1 cellular context compared by ENCODE assay signal in the genomic region with DNA sequence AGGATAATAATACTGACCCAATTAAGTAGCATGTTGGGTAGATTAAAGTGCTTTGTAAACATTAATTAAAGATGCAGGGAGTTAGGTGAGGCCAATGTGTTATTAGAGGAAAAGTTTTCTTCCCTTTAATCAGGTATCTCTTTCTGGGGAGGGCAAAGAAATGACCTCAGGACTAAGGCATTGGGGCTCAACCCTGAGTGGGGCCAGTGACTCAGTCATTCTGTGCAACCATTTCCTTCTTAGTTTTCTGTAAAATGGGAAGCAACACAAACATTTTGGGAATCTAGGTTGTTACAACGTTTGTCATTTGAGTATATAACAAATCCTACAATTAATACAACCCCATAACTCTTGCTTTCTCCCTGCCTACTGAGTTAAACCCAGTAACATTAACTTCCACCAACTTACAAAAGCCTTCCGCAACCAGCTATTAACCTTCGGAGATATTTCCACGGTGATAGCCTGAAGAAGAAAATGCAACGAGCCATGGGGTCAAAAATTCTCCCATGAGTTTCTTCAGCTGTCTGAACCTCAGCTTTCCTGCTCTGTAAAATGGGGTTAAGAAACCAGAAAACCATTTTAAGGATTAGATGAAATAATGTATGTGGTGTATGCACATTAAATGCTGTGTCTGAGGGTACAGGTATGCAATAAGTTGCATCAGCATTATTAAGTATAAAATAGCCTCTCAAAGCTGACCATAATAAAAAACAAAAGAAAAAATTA.
TF ChIP-seq lines count a peak whose summit lies in the region.

No MANE protein-coding gene starts in this region.

TF ChIP-seq in HepG2, 621 proteins besides CTCF, POLR2A, EP300 and RAD21 (continued from another document):
- TF ChIP-seq THAP9 (CRISPR knock-in tag; IDR thresholded peaks at IDR 0.05; ENCODE audit: borderline replicate concordance) (no peak), JARID2 (CRISPR knock-in tag; IDR thresholded peaks at IDR 0.05; ENCODE audit: insufficient replicate concordance) (no peak), ZNF710 (CRISPR knock-in tag; IDR thresholded peaks at IDR 0.05; ENCODE audit: borderline replicate concordance) (no peak), POLR2G (IDR thresholded peaks at IDR 0.05; ENCODE audit: low read depth, low read length) (no peak), ZFP36L1 (CRISPR knock-in tag; IDR thresholded peaks at IDR 0.05) (no peak), ADNP (CRISPR knock-in tag; IDR thresholded peaks at IDR 0.05) (0 out of 2 replicates have a peak, but pooled peaks have one; percentile 40), NRL (CRISPR knock-in tag; IDR thresholded peaks at IDR 0.05; ENCODE audit: borderline replicate concordance) (no peak), ZMYM3 (CRISPR knock-in tag; IDR thresholded peaks at IDR 0.05) (peak; percentile 81), AHR (CRISPR knock-in tag; IDR thresholded peaks at IDR 0.05) (no peak), ZNF629 (CRISPR knock-in tag; conservative IDR thresholded peaks at IDR 0.05) (peak; percentile 96), MAFK (conservative IDR thresholded peaks at IDR 0.05 in 1 of 2, IDR thresholded peaks at IDR 0.05 in 1 of 2; ENCODE audit: low read length in 2 of 2) (peak in 1 of 2 experiments; percentile 38; a peak in 2 of 4 replicates), CENPBD1 (CRISPR knock-in tag; IDR thresholded peaks at IDR 0.05; ENCODE audit: borderline replicate concordance, low read depth) (no peak), ZNF749 (CRISPR knock-in tag; IDR thresholded peaks at IDR 0.05; ENCODE audit: borderline replicate concordance) (no peak), MBNL3 (CRISPR knock-in tag; conservative IDR thresholded peaks at IDR 0.05) (no peak), ZNF644 (CRISPR knock-in tag; IDR thresholded peaks at IDR 0.05; ENCODE audit: low read depth) (no peak), SETDB1 (CRISPR knock-in tag; IDR thresholded peaks at IDR 0.05; ENCODE audit: borderline replicate concordance) (no peak), ARID2 (CRISPR knock-in tag; IDR thresholded peaks at IDR 0.05; ENCODE audit: borderline replicate concordance) (no peak)
- TF ChIP-seq, protein P1, sequence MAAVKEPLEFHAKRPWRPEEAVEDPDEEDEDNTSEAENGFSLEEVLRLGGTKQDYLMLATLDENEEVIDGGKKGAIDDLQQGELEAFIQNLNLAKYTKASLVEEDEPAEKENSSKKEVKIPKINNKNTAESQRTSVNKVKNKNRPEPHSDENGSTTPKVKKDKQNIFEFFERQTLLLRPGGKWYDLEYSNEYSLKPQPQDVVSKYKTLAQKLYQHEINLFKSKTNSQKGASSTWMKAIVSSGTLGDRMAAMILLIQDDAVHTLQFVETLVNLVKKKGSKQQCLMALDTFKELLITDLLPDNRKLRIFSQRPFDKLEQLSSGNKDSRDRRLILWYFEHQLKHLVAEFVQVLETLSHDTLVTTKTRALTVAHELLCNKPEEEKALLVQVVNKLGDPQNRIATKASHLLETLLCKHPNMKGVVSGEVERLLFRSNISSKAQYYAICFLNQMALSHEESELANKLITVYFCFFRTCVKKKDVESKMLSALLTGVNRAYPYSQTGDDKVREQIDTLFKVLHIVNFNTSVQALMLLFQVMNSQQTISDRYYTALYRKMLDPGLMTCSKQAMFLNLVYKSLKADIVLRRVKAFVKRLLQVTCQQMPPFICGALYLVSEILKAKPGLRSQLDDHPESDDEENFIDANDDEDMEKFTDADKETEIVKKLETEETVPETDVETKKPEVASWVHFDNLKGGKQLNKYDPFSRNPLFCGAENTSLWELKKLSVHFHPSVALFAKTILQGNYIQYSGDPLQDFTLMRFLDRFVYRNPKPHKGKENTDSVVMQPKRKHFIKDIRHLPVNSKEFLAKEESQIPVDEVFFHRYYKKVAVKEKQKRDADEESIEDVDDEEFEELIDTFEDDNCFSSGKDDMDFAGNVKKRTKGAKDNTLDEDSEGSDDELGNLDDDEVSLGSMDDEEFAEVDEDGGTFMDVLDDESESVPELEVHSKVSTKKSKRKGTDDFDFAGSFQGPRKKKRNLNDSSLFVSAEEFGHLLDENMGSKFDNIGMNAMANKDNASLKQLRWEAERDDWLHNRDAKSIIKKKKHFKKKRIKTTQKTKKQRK (IDR thresholded peaks at IDR 0.05; ENCODE audit: low read length) = no peak
- TF ChIP-seq, protein P2, sequence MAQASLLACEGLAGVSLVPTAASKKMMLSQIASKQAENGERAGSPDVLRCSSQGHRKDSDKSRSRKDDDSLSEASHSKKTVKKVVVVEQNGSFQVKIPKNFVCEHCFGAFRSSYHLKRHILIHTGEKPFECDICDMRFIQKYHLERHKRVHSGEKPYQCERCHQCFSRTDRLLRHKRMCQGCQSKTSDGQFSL (CRISPR knock-in tag; IDR thresholded peaks at IDR 0.05) = no peak
TF ChIP-seq in HepG2: peak in this region for 6.
